16 cellular contexts compared by ENCODE assay signal in genomic region chr10:95663496-95663895, GRCh38.
"Had no signal": no experiment of that assay in that cellular context is flagged by ENCODE, and none has a peak within 500 bp of the region (broad histone marks: within the 10 kb centered on the region; RNA-seq: fewer than 3 reads in every experiment).

No MANE protein-coding gene starts in this region.

- H3K36me3 ChIP-seq: ovary had no signal

- DNase-seq: activated CD4-positive, alpha-beta memory T cell treated with anti-CD3 and anti-CD28 coated beads, Interleukin-2, amount 10 ng/mL, durations not matched to agents 7 days and 5 days; activated CD4-positive, alpha-beta T cell treated with anti-CD3 and anti-CD28 coated beads for 4 hours; activated effector memory CD4-positive, alpha-beta T cell treated with anti-CD3 and anti-CD28 coated beads, Interleukin-2, amount 50 U/mL, for 16 hours; activated T-cell treated with anti-CD3 and anti-CD28 coated beads, Interleukin-2, amount 50 U/mL, for 48 hours; adrenal gland; caudate nucleus; esophagus squamous epithelium; foreskin fibroblast; glutamatergic neuron; immature natural killer cell; midbrain; naive B cell; ovary; stomach had no signal

- H3K27ac ChIP-seq: adrenal gland, ovary, tibial nerve had no signal

- H3K4me3 ChIP-seq: adrenal gland, esophagus squamous epithelium, lung, ovary, stomach, tibial nerve had no signal

- H3K27me3 ChIP-seq: adrenal gland, esophagus squamous epithelium, ovary, stomach, tibial nerve had no signal

- H3K9me3 ChIP-seq: adrenal gland, esophagus squamous epithelium, ovary, stomach, tibial nerve had no signal

- H3K4me1 ChIP-seq: adrenal gland, tibial nerve had no signal
